ENCODE assay signal across 15 cellular contexts in the genomic region with DNA sequence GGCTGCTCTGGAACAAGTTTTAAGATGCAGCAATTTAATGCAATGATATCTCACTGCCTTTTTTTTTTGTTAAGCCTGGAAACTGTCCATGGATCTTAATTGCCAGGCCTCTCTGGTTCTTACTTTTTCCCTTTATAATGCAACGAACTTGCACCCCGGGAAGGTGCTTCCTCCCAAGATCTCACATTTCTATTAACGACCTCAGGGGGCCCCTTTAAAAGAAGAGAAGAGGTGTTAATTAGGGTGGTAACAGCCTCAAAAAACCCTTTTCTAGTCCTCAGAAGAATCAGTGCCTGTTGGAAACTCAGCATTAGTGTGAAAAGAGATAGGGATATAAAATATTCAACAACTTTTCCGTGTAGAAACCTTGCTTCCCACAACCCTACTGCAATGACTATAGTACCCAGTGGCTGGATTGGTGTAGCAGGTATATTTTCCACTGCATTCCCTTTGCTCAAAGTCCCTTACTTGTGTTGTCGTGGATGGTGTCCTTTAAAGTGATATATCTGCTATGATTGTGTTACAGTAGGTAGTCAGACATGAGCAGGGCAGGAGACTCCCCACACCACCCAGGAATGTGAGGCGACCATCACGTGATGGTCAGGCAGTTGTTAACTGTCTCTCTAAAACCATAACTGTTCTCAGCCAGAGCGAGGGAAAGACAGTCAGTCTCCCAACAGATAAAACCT.
"Had no signal": no experiment of that assay in that cellular context is flagged by ENCODE, and none has a peak within 500 bp of the region (broad histone marks: within the 10 kb centered on the region; RNA-seq: fewer than 3 reads in every experiment).

No MANE protein-coding gene starts in this region.

- H3K27me3 Mint-ChIP-seq: naive thymus-derived CD8-positive, alpha-beta T cell; type B pancreatic cell had no signal

- H3K27me3 ChIP-seq: colonic mucosa, heart left ventricle, right atrium auricular region, sigmoid colon had no signal

- ATAC-seq: heart left ventricle; left colon; mucosa of descending colon; naive thymus-derived CD8-positive, alpha-beta T cell had no signal

- H3K27ac ChIP-seq: colonic mucosa, heart left ventricle, right atrium auricular region, sigmoid colon, skin epidermis had no signal

- H3K36me3 Mint-ChIP-seq: naive thymus-derived CD8-positive, alpha-beta T cell; type B pancreatic cell had no signal

- H3K9me3 Mint-ChIP-seq: naive thymus-derived CD8-positive, alpha-beta T cell; type B pancreatic cell had no signal

- H3K4me1 ChIP-seq: colonic mucosa, right atrium auricular region, sigmoid colon had no signal

- H3K27ac Mint-ChIP-seq: naive thymus-derived CD8-positive, alpha-beta T cell; type B pancreatic cell had no signal

- DNase-seq: colonic mucosa; dermis blood vessel endothelial cell; heart left ventricle; hippocampal formation; kidney; left colon; mammary epithelial cell; mucosa of descending colon; naive thymus-derived CD8-positive, alpha-beta T cell; sigmoid colon; stimulated activated CD4-positive, alpha-beta T cell treated with anti-CD3 and anti-CD28 coated beads, Interleukin-12 subunit alpha, Interleukin-12 subunit beta, amount 100 ng/mL, for 4 hours; stimulated activated naive CD4-positive, alpha-beta T cell treated with Interleukin-2 at 50 U/mL for 16 hours had no signal

- H3K36me3 ChIP-seq: colonic mucosa, heart left ventricle, right atrium auricular region, sigmoid colon had no signal

- H3K9me3 ChIP-seq: colonic mucosa, heart left ventricle, mucosa of descending colon, right atrium auricular region, sigmoid colon had no signal

- H3K4me3 ChIP-seq: colonic mucosa, heart left ventricle, mucosa of descending colon, right atrium auricular region, sigmoid colon, skin epidermis had no signal

- H3K4me3 Mint-ChIP-seq: naive thymus-derived CD8-positive, alpha-beta T cell; type B pancreatic cell had no signal
